In the genomic region with DNA sequence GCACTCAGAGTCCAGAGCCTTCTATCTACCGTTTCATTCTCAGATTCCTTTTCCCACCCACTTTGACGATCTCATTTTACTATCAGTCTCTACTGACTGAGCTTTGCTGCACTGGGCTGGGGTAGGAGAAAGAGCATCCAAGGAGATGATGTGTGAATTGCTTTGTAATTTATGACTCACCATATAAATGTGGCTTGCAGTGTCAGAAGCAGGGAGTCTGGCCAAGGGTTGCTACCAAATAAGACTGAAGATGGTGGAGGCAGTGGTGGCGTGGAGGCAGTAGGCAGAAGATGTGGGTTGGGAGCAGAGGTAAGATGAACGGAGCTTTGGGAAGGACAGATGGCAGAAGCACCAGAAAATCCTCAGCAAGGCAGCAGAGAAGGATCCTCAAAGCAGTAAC, we compare ENCODE assay signal across 26 cellular contexts.
DNase-seq lines count a peak whose midpoint lies in the region; ATAC-seq, FAIRE-seq and TF ChIP-seq lines count a peak whose summit lies in the region.
"Had no signal": no experiment of that assay in that cellular context is flagged by ENCODE, and none has a peak within 500 bp of the region (broad histone marks: within the 10 kb centered on the region; RNA-seq: fewer than 3 reads in every experiment).

No MANE protein-coding gene starts in this region.

- no peak overlapping the region for H3K4me3 ChIP-seq in bronchial epithelial cell (ENCODE audit: low read depth, low read length)
- H3K4me3 ChIP-seq: GM23338, lung, uterus had no signal

- no peak for TF ChIP-seq CTCF in bronchial epithelial cell (IDR thresholded peaks at IDR 0.05; ENCODE audit: insufficient read depth, low read length, severe bottlenecking)

- no peaks in the 10 kb centered on the region for H3K27me3 ChIP-seq in bronchial epithelial cell (ENCODE audit: control insufficient read depth, insufficient read depth, low read length)
- H3K27me3 ChIP-seq: uterus had no signal

- in situ Hi-C loops in ACHN (cut with HindIII; ENCODE audit: low pct_ligation_motif_present, low pct_unique_long_range_greater_than_20kb, low sequenced_read_pairs) = no loop called here

- FAIRE-seq in bronchial epithelial cell (lab: Jason Lieb, UNC) = no peak
- FAIRE-seq: G401.6 had no signal

- ATAC-seq in GM19455 (IDR thresholded peaks at IDR 0.05; ENCODE audit: unreplicated experiment) (no peak), GM21381 (IDR thresholded peaks at IDR 0.05; ENCODE audit: unreplicated experiment) (no peak), HG02759 (IDR thresholded peaks at IDR 0.05; ENCODE audit: unreplicated experiment) (no peak)
- ATAC-seq: activated CD4-positive, CD25-positive, alpha-beta regulatory T cell treated with anti-CD3 and anti-CD28 coated beads, Interleukin-2, amount 50 U/mL, for 24 hours; activated CD8-positive, alpha-beta T cell treated with anti-CD3 and anti-CD28 coated beads, Interleukin-2, amount 10 ng/mL, durations not matched to agents 7 days and 5 days; activated T-cell treated with anti-CD3 and anti-CD28 coated beads, Interleukin-2, amount 50 U/mL, for 4 hours; GM23338 had no signal

- DNase-seq in ACHN = peak; percentile 38
- DNase-seq in HT1080 (ENCODE audit: low read depth) = peak; percentile 69
- DNase-seq in bronchial epithelial cell (ENCODE audit: low read depth) = peak; percentile 25
- peak; percentile 34 for DNase-seq in left kidney (ENCODE audit: low read depth, low spot score)
- DNase-seq in D341Med (ENCODE audit: low spot score) = no peak
- DNase-seq: activated CD8-positive, alpha-beta T cell treated with anti-CD3 and anti-CD28 coated beads, Interleukin-2, amount 10 ng/mL, durations not matched to agents 7 days and 5 days; activated naive CD4-positive, alpha-beta T cell treated with Interleukin-2 at 50 U/mL for 16 hours; activated T-cell treated with anti-CD3 and anti-CD28 coated beads, Interleukin-2, amount 50 U/mL, for 4 hours; C1 segment of cervical spinal cord; cerebellar nuclear complex; erythroblast; glutamatergic neuron; KBM-7; NCI-H187 treated with DMSO at 0.1 percent for 48 hours; NCI-H345; retina; stimulated activated CD4-positive, alpha-beta T cell treated with anti-CD3 and anti-CD28 coated beads, Interleukin-15, amount 100 ng/mL, for 24 hours; uterus had no signal

- H3K36me3 ChIP-seq in bronchial epithelial cell (ENCODE audit: control insufficient read depth, insufficient read depth, low read length) = no peaks in the 10 kb centered on the region
- H3K36me3 ChIP-seq: neutrophil, uterus had no signal
